8 cellular contexts compared by ENCODE assay signal in genomic region chr19:53772943-53773342, GRCh38. TPM values are rescaled to one million over a fixed set of nuclear protein-coding genes. Genes with fewer than 3 reads are reported as not detected.
DNase-seq lines count a peak whose midpoint lies in the region; ATAC-seq, FAIRE-seq and TF ChIP-seq lines count a peak whose summit lies in the region.

No MANE protein-coding gene starts in this region.

- H3K9me3 ChIP-seq in SJCRH30 (replicated peaks) = no peaks in the 10 kb centered on the region
- H3K9me3 ChIP-seq in K562 (replicated peaks; ENCODE audit: control insufficient read depth, insufficient read depth, low read depth, low read length) = no peaks in the 10 kb centered on the region
- H3K9me3 ChIP-seq in kidney (ENCODE audit: control insufficient read depth in 1 of 2, low read length in 2 of 2) = no peaks in the 10 kb centered on the region

- no peak overlapping the region for H2AFZ ChIP-seq in K562 (ENCODE audit: low read depth, low read length)

- no peaks in the 10 kb centered on the region for H3K9me1 ChIP-seq in K562 (ENCODE audit: control insufficient read depth, insufficient read depth, low read length)

- H3K4me3 ChIP-seq in SJCRH30 = no peak overlapping the region
- H3K4me3 ChIP-seq in K562 = no peak overlapping the region
- H3K4me3 ChIP-seq in kidney (ENCODE audit: low read length in 2 of 2) = no peak overlapping the region

- WGBS in K562 (ENCODE audit: insufficient coverage, low coverage, missing lambda C conversion rate) = 2% methylated on average over 5 of the region's 5 CpGs

- CTCF ChIA-PET in K562 (lab: Yijun Ruan, JAX; ENCODE audit: low intra/inter-chr PET ratio) = interaction anchor here (0.7 to 1.2 kb wide), 2 partner anchors 20 to 257 kb away, joined by 3 read pairs; no protein-coding TSS in a partner anchor

- H3K9ac ChIP-seq in K562 (ENCODE audit: insufficient read depth in 1 of 2, low read depth in 2 of 2, low read length in 2 of 2) = no peak overlapping the region
- no peak overlapping the region for H3K9ac ChIP-seq in kidney (ENCODE audit: low read length in 2 of 2)

- no peaks in the 10 kb centered on the region for H3K27me3 ChIP-seq in SJCRH30
- H3K27me3 ChIP-seq in K562 (ENCODE audit: control insufficient read depth in 2 of 2, insufficient read depth in 2 of 2, low read length in 2 of 2) = no peaks in the 10 kb centered on the region

- no peaks in the 10 kb centered on the region for H3K79me2 ChIP-seq in K562 (ENCODE audit: control insufficient read depth, insufficient read depth, low read length)

- H3K36me3 ChIP-seq in SJCRH30 (no peaks in the 10 kb centered on the region), K562 (ENCODE audit: control insufficient read depth, insufficient read depth, low read length) (no peaks in the 10 kb centered on the region), kidney (ENCODE audit: control insufficient read depth in 1 of 2, insufficient read depth in 2 of 2, low read length in 2 of 2) (no peaks in the 10 kb centered on the region)

- no peak for TF ChIP-seq EP300 in K562 (IDR thresholded peaks at IDR 0.05; ENCODE audit: low read length)

- POLR2A ChIA-PET in K562 (lab: Yijun Ruan, JAX) = no interaction called here

- no peaks in the 10 kb centered on the region for H3K4me1 ChIP-seq in SJCRH30
- H3K4me1 ChIP-seq in K562 (replicated peaks in 1 of 2; ENCODE audit: control insufficient read depth in 2 of 2, insufficient read depth in 2 of 2, low read length in 2 of 2) = peaks cover 5 to 15% of the 10 kb centered on the region in 2 experiments; a peak in 4 of 5 replicates
- H3K4me1 ChIP-seq in kidney (ENCODE audit: control insufficient read depth in 1 of 2, insufficient read depth in 1 of 2, low read depth in 1 of 2, low read length in 2 of 2) = no peaks in the 10 kb centered on the region

- intact Hi-C loops in K562 (cut with micrococcal nuclease) = no loop called here
- intact Hi-C loops in kidney (cut with DNase I) = no loop called here

- ATAC-seq in K562 = peak; percentile 76
- ATAC-seq in GM19035 (IDR thresholded peaks at IDR 0.05; ENCODE audit: unreplicated experiment) = no peak

- in situ Hi-C loops in K562 (cut with MboI) = no loop called here

- peak; percentile 38 to 73; a peak in 3 of 4 replicates for TF ChIP-seq RAD21 in K562 (CRISPR knock-in tag; conservative IDR thresholded peaks at IDR 0.05 in 1 of 2, IDR thresholded peaks at IDR 0.05 in 1 of 2)

- H3K4me2 ChIP-seq in K562 (ENCODE audit: insufficient read depth, low read length) = no peak overlapping the region

- DNase-seq in DMS53 (lab: John Stamatoyannopoulos, UW) (peak; percentile 68), HuH-7.5 (ENCODE audit: low spot score) (peak; percentile 34), SJCRH30 (peak; percentile 42 to 63), K562 (ENCODE audit: extremely low read depth in 1 of 4, low spot score in 3 of 4) (peak; percentile 37 to 71 (median 38)), kidney (no peak), mesenteric fat pad (ENCODE audit: low spot score) (no peak)
- DNase-seq in stimulated activated CD4-positive, alpha-beta T cell treated with anti-CD3 and anti-CD28 coated beads, Interleukin-4, amount 100 ng/mL, for 24 hours = peak; percentile 60

- TF ChIP-seq CTCF in K562 (IDR thresholded peaks at IDR 0.05 in 2 of 3, conservative IDR thresholded peaks at IDR 0.05 in 1 of 3; ENCODE audit: insufficient read depth in 2 of 3, low read depth in 1 of 3, low read length in 3 of 3) = peak; percentile 61 to 75 (median 70)
- peak; percentile 62 for TF ChIP-seq CTCF in kidney (IDR thresholded peaks at IDR 0.05; ENCODE audit: borderline replicate concordance, extremely low read depth, insufficient read depth)

- FAIRE-seq in K562 (lab: Jason Lieb, UNC) (peak; percentile 91), kidney (lab: Jason Lieb, UNC) (peak; percentile 62)

- BruUV-seq in K562 (replicated peaks; lab: Mats Ljungman, UMichigan) = no TSS peak

- H3K27ac ChIP-seq in SJCRH30 (no peak overlapping the region), K562 (ENCODE audit: extremely low read depth, low read depth, low read length) (no peak overlapping the region), kidney (ENCODE audit: low read depth in 2 of 2, low read length in 2 of 2) (no peak overlapping the region)

- H4K20me1 ChIP-seq in K562 (replicated peaks; ENCODE audit: control insufficient read depth, insufficient read depth, low read length) = no peaks in the 10 kb centered on the region

- TF ChIP-seq POLR2A in K562 (conservative IDR thresholded peaks at IDR 0.05) = no peak

TF ChIP-seq in K562, 482 proteins besides CTCF, POLR2A, EP300 and RAD21 (continues in another document):
- TF ChIP-seq CXXC5 (CRISPR knock-in tag; IDR thresholded peaks at IDR 0.05) (peak; percentile 46; the same call in 1 of the 2 replicates), SAFB2 (IDR thresholded peaks at IDR 0.05; ENCODE audit: borderline replicate concordance, low read depth, low read length, severe bottlenecking) (no peak), CLOCK (CRISPR knock-in tag; IDR thresholded peaks at IDR 0.05; ENCODE audit: borderline replicate concordance) (no peak), SIX5 (IDR thresholded peaks at IDR 0.05; ENCODE audit: borderline replicate concordance in 1 of 2, insufficient read depth in 1 of 2, low read depth in 1 of 2, low read length in 2 of 2) (no peak), ATF1 (CRISPR knock-in tag; IDR thresholded peaks at IDR 0.05) (no peak), ATF1 (tag; IDR thresholded peaks at IDR 0.05) (peak; percentile 74), ZNF75A (CRISPR knock-in tag; IDR thresholded peaks at IDR 0.05) (no peak), ARID3A (IDR thresholded peaks at IDR 0.05; ENCODE audit: borderline replicate concordance, low read depth, low read length) (peak; percentile 60; the same call in 1 of the 2 replicates)

RNA-seq across cellular contexts. Expression of gene NLRP12, which starts 51.2 kb away (rescaled TPM):
- not detected in 2 replicates for total RNA-seq in SJCRH30 (2014; rRNA removed; shearing (Covaris generic))
- not detected in 2 replicates for total RNA-seq in K562 (2011; cell fraction: chromatin; rRNA removed; ENCODE audit: low replicate concordance)
- not detected in 2 replicates for total RNA-seq in K562 (2011; cell fraction: nucleolus; rRNA removed)
- not detected in 2 replicates for total RNA-seq in K562 (2011; cell fraction: nucleoplasm; rRNA removed)
- total RNA-seq in K562 (2014; rRNA removed) = not detected in 2 replicates
- total RNA-seq in K562 (2014; rRNA removed; fragmentation: Illumina TruSeq; extraction: Trizol) = not detected in 2 replicates
- not detected in 2 replicates for total RNA-seq in K562 (2015; rRNA removed; fragmentation: Illumina TruSeq; extraction: Trizol)
- total RNA-seq in K562 (2021) = 0.04 TPM in 1 of 2 replicates, not detected in the other
- polyA plus RNA-seq in K562 (2011; rRNA removed) = not detected in 2 replicates
- polyA plus RNA-seq in K562 (2011; cell fraction: cytosol; rRNA removed) = not detected in 2 replicates
- 0.03 TPM in 1 of 2 replicates, not detected in the other for polyA plus RNA-seq in K562 (2011; cell fraction: nucleus; rRNA removed)
- polyA plus RNA-seq in K562 (2012) = 0.03 and 0.28 TPM in 2 replicates
- polyA plus RNA-seq in K562 (2014; fragmentation: Illumina TruSeq; extraction: Trizol) = not detected in 2 replicates
- not detected for polyA plus RNA-seq in K562 (2014; fragmentation: Nextera tagmentation; extraction: Ambion mirVana)
- polyA plus RNA-seq in K562 (2014; rRNA removed) = 0.03 TPM in 1 of 2 replicates, not detected in the other
- not detected in 2 replicates for polyA minus RNA-seq in K562 (2011; rRNA and poly(A)+ RNA removed)
- not detected in 2 replicates for polyA minus RNA-seq in K562 (2011; cell fraction: cytosol; rRNA and poly(A)+ RNA removed)
- not detected in 2 replicates for polyA minus RNA-seq in K562 (2011; cell fraction: nucleus; rRNA and poly(A)+ RNA removed)
- total RNA-seq in kidney = 1.1 TPM
- not detected for polyA plus RNA-seq in kidney (ENCODE audit: insufficient read depth, low read depth, low replicate concordance)
- total RNA-seq in mesenteric fat pad = 4.4 TPM

Comparison
In these comparisons a context has a peak if more than half of its experiments do, and no peak if none do; other contexts are left out.
1. DNase-seq: peak in DMS53 (single experiment), HuH-7.5 (single experiment), SJCRH30 (2 of 2), K562 (4 of 4) and stimulated activated CD4-positive, alpha-beta T cell treated with anti-CD3 and anti-CD28 coated beads, Interleukin-4, amount 100 ng/mL, for 24 hours (single experiment); none in kidney (single experiment) and mesenteric fat pad (single experiment).